8 cellular contexts compared by ENCODE assay signal in genomic region chr1:203127672-203128611, GRCh38. TPM values are rescaled to one million over a fixed set of nuclear protein-coding genes. Genes with fewer than 3 reads are reported as not detected.
DNase-seq lines count a peak whose midpoint lies in the region; ATAC-seq and TF ChIP-seq lines count a peak whose summit lies in the region.

ADORA1 (plus strand) TSS chr1:203127726; CDS start chr1:203128842, 1,116 bp downstream.

- peak; percentile 55 for DNase-seq in activated CD8-positive, alpha-beta memory T cell treated with anti-CD3 and anti-CD28 coated beads for 24 hours
- no peak for DNase-seq in activated CD8-positive, alpha-beta memory T cell treated with anti-CD3 and anti-CD28 coated beads, Interleukin-2, amount 50 U/mL, for 4 hours
- DNase-seq in NCI-H69 (lab: John Stamatoyannopoulos, UW), result peak; percentile 78
- DNase-seq in chondrocyte (ENCODE audit: low spot score), result peak; percentile 79
- DNase-seq in left kidney (ENCODE audit: low read depth, low spot score), result peak; percentile 91
- DNase-seq in stimulated activated naive CD8-positive, alpha-beta T cell treated with anti-CD3 and anti-CD28 coated beads, Interleukin-15, amount 100 ng/mL, for 72 hours, result no peak
- no peak for DNase-seq in activated naive CD4-positive, alpha-beta T cell treated with Interleukin-2 at 50 U/mL for 16 hours

- peak; percentile 59 for TF ChIP-seq CTCF in chondrocyte (IDR thresholded peaks at IDR 0.05)

- peak within 1 kb of the TSS; percentile 73 for H3K4me3 Mint-ChIP-seq in chondrocyte (ENCODE audit: unreplicated experiment)
- H3K4me3 Mint-ChIP-seq in stimulated activated naive CD8-positive, alpha-beta T cell treated with anti-CD3 and anti-CD28 coated beads, Interleukin-15, amount 100 ng/mL, for 72 hours, result peak within 1 kb of the TSS in 1 of 2 donors; percentile 58

- H3K36me3 Mint-ChIP-seq in chondrocyte (ENCODE audit: low read depth), result no peaks in the 10 kb centered on the region

- peak within 1 kb of the TSS; percentile 62 for H3K27ac Mint-ChIP-seq in chondrocyte (ENCODE audit: unreplicated experiment)
- H3K27ac Mint-ChIP-seq in stimulated activated naive CD8-positive, alpha-beta T cell treated with anti-CD3 and anti-CD28 coated beads, Interleukin-15, amount 100 ng/mL, for 72 hours, result peak within 1 kb of the TSS in 1 of 2 donors; percentile 80

- peak; percentile 42 for ATAC-seq in stimulated activated naive CD8-positive, alpha-beta T cell treated with anti-CD3 and anti-CD28 coated beads, Interleukin-15, amount 100 ng/mL, for 72 hours
- no peak for ATAC-seq in HG02642 (IDR thresholded peaks at IDR 0.05; ENCODE audit: poor library complexity, unreplicated experiment)

- peaks cover 18% of the 10 kb centered on the region for H3K27me3 Mint-ChIP-seq in chondrocyte (ENCODE audit: low read depth)
- peaks cover 78% of the 10 kb centered on the region for H3K27me3 Mint-ChIP-seq in stimulated activated naive CD8-positive, alpha-beta T cell treated with anti-CD3 and anti-CD28 coated beads, Interleukin-15, amount 100 ng/mL, for 72 hours

- peaks cover 26% of the 10 kb centered on the region for H3K4me1 Mint-ChIP-seq in chondrocyte (ENCODE audit: low read depth)
- H3K4me1 Mint-ChIP-seq in stimulated activated naive CD8-positive, alpha-beta T cell treated with anti-CD3 and anti-CD28 coated beads, Interleukin-15, amount 100 ng/mL, for 72 hours, result peaks cover 20% of the 10 kb centered on the region

- no peaks in the 10 kb centered on the region for H3K9me3 Mint-ChIP-seq in chondrocyte (ENCODE audit: low read depth)
- H3K9me3 Mint-ChIP-seq in stimulated activated naive CD8-positive, alpha-beta T cell treated with anti-CD3 and anti-CD28 coated beads, Interleukin-15, amount 100 ng/mL, for 72 hours, result no peaks in the 10 kb centered on the region

RNA-seq across cellular contexts. Expression of gene ADORA1, which starts in this region (rescaled TPM):
- total RNA-seq in chondrocyte, result 0.24 to 2.1 TPM (median 1.7 TPM) in 3 replicates

Comparison
In these comparisons a context has a peak if more than half of its experiments do, and no peak if none do; other contexts are left out.
1. DNase-seq: peak in activated CD8-positive, alpha-beta memory T cell treated with anti-CD3 and anti-CD28 coated beads for 24 hours (single experiment), NCI-H69 (single experiment), chondrocyte (single experiment) and left kidney (single experiment); none in activated CD8-positive, alpha-beta memory T cell treated with anti-CD3 and anti-CD28 coated beads, Interleukin-2, amount 50 U/mL, for 4 hours (single experiment), stimulated activated naive CD8-positive, alpha-beta T cell treated with anti-CD3 and anti-CD28 coated beads, Interleukin-15, amount 100 ng/mL, for 72 hours (0 of 2) and activated naive CD4-positive, alpha-beta T cell treated with Interleukin-2 at 50 U/mL for 16 hours (single experiment).